9 cellular contexts compared by ENCODE assay signal in the genomic region with DNA sequence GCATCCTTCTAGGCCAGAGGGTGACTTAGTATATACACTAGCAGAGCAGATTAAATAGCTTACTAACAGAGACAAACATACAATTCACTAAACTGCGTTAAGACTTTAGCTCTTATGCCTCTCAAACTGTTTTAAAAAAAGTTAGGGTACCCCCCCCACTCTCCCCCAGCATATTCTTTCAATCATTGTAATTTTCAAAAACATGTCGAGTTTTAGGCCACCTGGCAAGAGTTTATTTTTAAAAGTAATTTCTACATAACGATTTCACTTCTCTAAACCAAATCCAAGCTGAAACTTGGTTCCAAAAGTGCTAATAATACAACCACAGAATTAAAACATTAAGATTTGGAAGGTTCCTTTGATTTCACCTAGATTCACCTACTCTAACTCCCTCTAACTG.
DNase-seq lines count a peak whose midpoint lies in the region; ATAC-seq and TF ChIP-seq lines count a peak whose summit lies in the region.
"Had no signal": no experiment of that assay in that cellular context is flagged by ENCODE, and none has a peak within 500 bp of the region (broad histone marks: within the 10 kb centered on the region; RNA-seq: fewer than 3 reads in every experiment).

No MANE protein-coding gene starts in this region.

- no peaks in the 10 kb centered on the region for H3K9me3 ChIP-seq in BLaER1

- 0 out of 2 replicates have a peak overlapping the region, but pooled peaks have one; percentile 25 for H3K9ac ChIP-seq in BLaER1

- peaks cover 100% of the 10 kb centered on the region for H3K79me2 ChIP-seq in GM23338 (replicated peaks; ENCODE audit: insufficient read depth)

- peaks cover 31% of the 10 kb centered on the region for H3K4me1 Mint-ChIP-seq in GM23338
- peaks cover 44% of the 10 kb centered on the region for H3K4me1 Mint-ChIP-seq in activated naive CD8-positive, alpha-beta T cell treated with anti-CD3 and anti-CD28 coated beads, Interleukin-2, amount 10 ng/mL, durations not matched to agents 7 days and 5 days
- peaks cover 26 to 69% (median 53%) of the 10 kb centered on the region in 4 donors for H3K4me1 Mint-ChIP-seq in naive thymus-derived CD8-positive, alpha-beta T cell
- H3K4me1 Mint-ChIP-seq in activated CD8-positive, alpha-beta memory T cell treated with anti-CD3 and anti-CD28 coated beads, Interleukin-2, amount 10 ng/mL, durations not matched to agents 7 days and 5 days, result peaks cover 51% of the 10 kb centered on the region

- H3K27ac ChIP-seq in BLaER1, result peak overlapping the region; percentile 70
- H3K27ac ChIP-seq in GM23338 (ENCODE audit: low read depth), result no peak overlapping the region

- no peaks in the 10 kb centered on the region for H3K9me3 Mint-ChIP-seq in GM23338
- no peaks in the 10 kb centered on the region for H3K9me3 Mint-ChIP-seq in activated naive CD8-positive, alpha-beta T cell treated with anti-CD3 and anti-CD28 coated beads, Interleukin-2, amount 10 ng/mL, durations not matched to agents 7 days and 5 days
- H3K9me3 Mint-ChIP-seq in naive thymus-derived CD8-positive, alpha-beta T cell, result no peaks in the 10 kb centered on the region
- no peaks in the 10 kb centered on the region for H3K9me3 Mint-ChIP-seq in activated CD8-positive, alpha-beta memory T cell treated with anti-CD3 and anti-CD28 coated beads, Interleukin-2, amount 10 ng/mL, durations not matched to agents 7 days and 5 days (ENCODE audit: low read depth)

- TF ChIP-seq CTCF in GM23338 (conservative IDR thresholded peaks at IDR 0.05; ENCODE audit: low read depth in 2 of 2), result no peak

- H3K4me1 ChIP-seq in BLaER1, result peaks cover 70% of the 10 kb centered on the region
- peaks cover 51% of the 10 kb centered on the region for H3K4me1 ChIP-seq in GM23338 (ENCODE audit: insufficient read depth)

- 0 out of 2 replicates have a peak overlapping the region, but pooled peaks have one; percentile 27 for H3K4me3 ChIP-seq in BLaER1
- peak overlapping the region; percentile 67 for H3K4me3 ChIP-seq in GM23338

- no peak for ATAC-seq in GM23338
- no peak for ATAC-seq in activated naive CD8-positive, alpha-beta T cell treated with anti-CD3 and anti-CD28 coated beads, Interleukin-2, amount 10 ng/mL, durations not matched to agents 7 days and 5 days (ENCODE audit: low read depth)
- no peak for ATAC-seq in naive thymus-derived CD8-positive, alpha-beta T cell
- no peak for ATAC-seq in activated CD8-positive, alpha-beta memory T cell treated with anti-CD3 and anti-CD28 coated beads, Interleukin-2, amount 10 ng/mL, durations not matched to agents 7 days and 5 days
- no peak for ATAC-seq in HG02884 (IDR thresholded peaks at IDR 0.05; ENCODE audit: unreplicated experiment)

- H3K36me3 Mint-ChIP-seq in GM23338 (ENCODE audit: low read depth), result peaks cover 49% of the 10 kb centered on the region
- peaks cover 36% of the 10 kb centered on the region for H3K36me3 Mint-ChIP-seq in activated naive CD8-positive, alpha-beta T cell treated with anti-CD3 and anti-CD28 coated beads, Interleukin-2, amount 10 ng/mL, durations not matched to agents 7 days and 5 days
- H3K36me3 Mint-ChIP-seq in naive thymus-derived CD8-positive, alpha-beta T cell, result peaks cover 0 to 43% (median 16%) of the 10 kb centered on the region in 3 donors
- H3K36me3 Mint-ChIP-seq in activated CD8-positive, alpha-beta memory T cell treated with anti-CD3 and anti-CD28 coated beads, Interleukin-2, amount 10 ng/mL, durations not matched to agents 7 days and 5 days, result peaks cover 50% of the 10 kb centered on the region

- H3K4me2 ChIP-seq in BLaER1, result peak overlapping the region; percentile 80
- H3K4me2 ChIP-seq in GM23338, result peak overlapping the region; percentile 64

- H2AFZ ChIP-seq in GM23338, result no peak overlapping the region

- H3K27me3 ChIP-seq in BLaER1 (no peaks in the 10 kb centered on the region), GM23338 (ENCODE audit: insufficient read depth) (no peaks in the 10 kb centered on the region)

- peak overlapping the region; percentile 54 for H3K4me3 Mint-ChIP-seq in GM23338
- H3K4me3 Mint-ChIP-seq in activated naive CD8-positive, alpha-beta T cell treated with anti-CD3 and anti-CD28 coated beads, Interleukin-2, amount 10 ng/mL, durations not matched to agents 7 days and 5 days, result peak overlapping the region; percentile 54
- H3K4me3 Mint-ChIP-seq in naive thymus-derived CD8-positive, alpha-beta T cell, result peak overlapping the region; percentile 28 to 73 (median 64)
- no peak overlapping the region for H3K4me3 Mint-ChIP-seq in activated CD8-positive, alpha-beta memory T cell treated with anti-CD3 and anti-CD28 coated beads, Interleukin-2, amount 10 ng/mL, durations not matched to agents 7 days and 5 days

- H3K27me3 Mint-ChIP-seq in GM23338 (ENCODE audit: insufficient read depth, low read depth, poor library complexity), result no peaks in the 10 kb centered on the region
- no peaks in the 10 kb centered on the region for H3K27me3 Mint-ChIP-seq in activated naive CD8-positive, alpha-beta T cell treated with anti-CD3 and anti-CD28 coated beads, Interleukin-2, amount 10 ng/mL, durations not matched to agents 7 days and 5 days
- H3K27me3 Mint-ChIP-seq in naive thymus-derived CD8-positive, alpha-beta T cell, result no peaks in the 10 kb centered on the region
- H3K27me3 Mint-ChIP-seq in activated CD8-positive, alpha-beta memory T cell treated with anti-CD3 and anti-CD28 coated beads, Interleukin-2, amount 10 ng/mL, durations not matched to agents 7 days and 5 days, result no peaks in the 10 kb centered on the region

- DNase-seq in GM23338 (ENCODE audit: low spot score), result no peak
- DNase-seq in activated naive CD8-positive, alpha-beta T cell treated with anti-CD3 and anti-CD28 coated beads, Interleukin-2, amount 10 ng/mL, durations not matched to agents 7 days and 5 days, result no peak
- no peak for DNase-seq in naive thymus-derived CD8-positive, alpha-beta T cell
- no peak for DNase-seq in stimulated activated CD4-positive, alpha-beta T cell treated with anti-CD3 and anti-CD28 coated beads, Interleukin-2, amount 100 ng/mL, for 48 hours
- no peak for DNase-seq in activated CD8-positive, alpha-beta memory T cell treated with anti-CD3 and anti-CD28 coated beads, Interleukin-2, amount 10 ng/mL, durations not matched to agents 7 days and 5 days
- no peak for DNase-seq in stimulated activated CD4-positive, alpha-beta T cell treated with anti-CD3 and anti-CD28 coated beads, Interleukin-15, amount 100 ng/mL, for 24 hours
- DNase-seq: NCI-H2227 treated with DMSO at 0.1 percent for 48 hours had no signal

- CTCF ChIA-PET in activated CD8-positive, alpha-beta memory T cell treated with anti-CD3 and anti-CD28 coated beads, Interleukin-2, amount 10 ng/mL, durations not matched to agents 7 days and 5 days (lab: Charles Lee), result interaction anchor here (0.7 to 1.4 kb wide), 6 partner anchors 17 to 367 kb away, joined by 3 to 5 read pairs (median 4); no protein-coding TSS in a partner anchor

- POLR2A ChIA-PET in activated naive CD8-positive, alpha-beta T cell treated with anti-CD3 and anti-CD28 coated beads, Interleukin-2, amount 10 ng/mL, durations not matched to agents 7 days and 5 days (lab: Charles Lee), result interaction anchor here (0.9 to 1.8 kb wide), 4 partner anchors 9 to 366 kb away, joined by 3 to 5 read pairs (median 3); no protein-coding TSS in a partner anchor
- POLR2A ChIA-PET in naive thymus-derived CD8-positive, alpha-beta T cell (lab: Charles Lee), result interaction anchor here (1.2 kb wide), 2 partner anchors 12 to 37 kb away, joined by 3 to 4 read pairs; no protein-coding TSS in a partner anchor

- no peaks in the 10 kb centered on the region for H3K9me2 ChIP-seq in GM23338 (ENCODE audit: insufficient read depth)

- H4K20me1 ChIP-seq in BLaER1 (peaks cover 66% of the 10 kb centered on the region), GM23338 (replicated peaks; ENCODE audit: insufficient read depth) (peaks cover 53% of the 10 kb centered on the region)

- H3F3A ChIP-seq in GM23338 (replicated peaks; ENCODE audit: low read depth), result no peaks in the 10 kb centered on the region

- H3K36me3 ChIP-seq in BLaER1 (peaks cover 9% of the 10 kb centered on the region; the same call in 1 of the 2 replicates), GM23338 (ENCODE audit: insufficient read depth) (peaks cover 15% of the 10 kb centered on the region; the same call in 1 of the 2 replicates)

- no peak overlapping the region for H3K27ac Mint-ChIP-seq in GM23338
- peak overlapping the region; percentile 12 for H3K27ac Mint-ChIP-seq in activated naive CD8-positive, alpha-beta T cell treated with anti-CD3 and anti-CD28 coated beads, Interleukin-2, amount 10 ng/mL, durations not matched to agents 7 days and 5 days
- peak overlapping the region in 6 of 10 donors; percentile 12 to 83 (median 62) for H3K27ac Mint-ChIP-seq in naive thymus-derived CD8-positive, alpha-beta T cell
- no peak overlapping the region for H3K27ac Mint-ChIP-seq in activated CD8-positive, alpha-beta memory T cell treated with anti-CD3 and anti-CD28 coated beads, Interleukin-2, amount 10 ng/mL, durations not matched to agents 7 days and 5 days

TF ChIP-seq in GM23338, 12 proteins besides CTCF, POLR2A, EP300 and RAD21 (continues in another document):
- TF ChIP-seq ZNF114 (CRISPR knock-in tag; IDR thresholded peaks at IDR 0.05), result no peak
- TF ChIP-seq, protein P1, sequence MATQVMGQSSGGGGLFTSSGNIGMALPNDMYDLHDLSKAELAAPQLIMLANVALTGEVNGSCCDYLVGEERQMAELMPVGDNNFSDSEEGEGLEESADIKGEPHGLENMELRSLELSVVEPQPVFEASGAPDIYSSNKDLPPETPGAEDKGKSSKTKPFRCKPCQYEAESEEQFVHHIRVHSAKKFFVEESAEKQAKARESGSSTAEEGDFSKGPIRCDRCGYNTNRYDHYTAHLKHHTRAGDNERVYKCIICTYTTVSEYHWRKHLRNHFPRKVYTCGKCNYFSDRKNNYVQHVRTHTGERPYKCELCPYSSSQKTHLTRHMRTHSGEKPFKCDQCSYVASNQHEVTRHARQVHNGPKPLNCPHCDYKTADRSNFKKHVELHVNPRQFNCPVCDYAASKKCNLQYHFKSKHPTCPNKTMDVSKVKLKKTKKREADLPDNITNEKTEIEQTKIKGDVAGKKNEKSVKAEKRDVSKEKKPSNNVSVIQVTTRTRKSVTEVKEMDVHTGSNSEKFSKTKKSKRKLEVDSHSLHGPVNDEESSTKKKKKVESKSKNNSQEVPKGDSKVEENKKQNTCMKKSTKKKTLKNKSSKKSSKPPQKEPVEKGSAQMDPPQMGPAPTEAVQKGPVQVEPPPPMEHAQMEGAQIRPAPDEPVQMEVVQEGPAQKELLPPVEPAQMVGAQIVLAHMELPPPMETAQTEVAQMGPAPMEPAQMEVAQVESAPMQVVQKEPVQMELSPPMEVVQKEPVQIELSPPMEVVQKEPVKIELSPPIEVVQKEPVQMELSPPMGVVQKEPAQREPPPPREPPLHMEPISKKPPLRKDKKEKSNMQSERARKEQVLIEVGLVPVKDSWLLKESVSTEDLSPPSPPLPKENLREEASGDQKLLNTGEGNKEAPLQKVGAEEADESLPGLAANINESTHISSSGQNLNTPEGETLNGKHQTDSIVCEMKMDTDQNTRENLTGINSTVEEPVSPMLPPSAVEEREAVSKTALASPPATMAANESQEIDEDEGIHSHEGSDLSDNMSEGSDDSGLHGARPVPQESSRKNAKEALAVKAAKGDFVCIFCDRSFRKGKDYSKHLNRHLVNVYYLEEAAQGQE (IDR thresholded peaks at IDR 0.05; ENCODE audit: unreplicated experiment), result no peak
- TF ChIP-seq EZH2 (IDR thresholded peaks at IDR 0.05; ENCODE audit: low read depth, unreplicated experiment), result no peak

Comparison
In these comparisons a context has a peak if more than half of its experiments do, and no peak if none do; other contexts are left out.
1. H3K27ac Mint-ChIP-seq: peak in activated naive CD8-positive, alpha-beta T cell treated with anti-CD3 and anti-CD28 coated beads, Interleukin-2, amount 10 ng/mL, durations not matched to agents 7 days and 5 days (single experiment) and naive thymus-derived CD8-positive, alpha-beta T cell (6 of 10); none in GM23338 (single experiment) and activated CD8-positive, alpha-beta memory T cell treated with anti-CD3 and anti-CD28 coated beads, Interleukin-2, amount 10 ng/mL, durations not matched to agents 7 days and 5 days (single experiment).